ENCODE assay signal across 8 cellular contexts in the genomic region with DNA sequence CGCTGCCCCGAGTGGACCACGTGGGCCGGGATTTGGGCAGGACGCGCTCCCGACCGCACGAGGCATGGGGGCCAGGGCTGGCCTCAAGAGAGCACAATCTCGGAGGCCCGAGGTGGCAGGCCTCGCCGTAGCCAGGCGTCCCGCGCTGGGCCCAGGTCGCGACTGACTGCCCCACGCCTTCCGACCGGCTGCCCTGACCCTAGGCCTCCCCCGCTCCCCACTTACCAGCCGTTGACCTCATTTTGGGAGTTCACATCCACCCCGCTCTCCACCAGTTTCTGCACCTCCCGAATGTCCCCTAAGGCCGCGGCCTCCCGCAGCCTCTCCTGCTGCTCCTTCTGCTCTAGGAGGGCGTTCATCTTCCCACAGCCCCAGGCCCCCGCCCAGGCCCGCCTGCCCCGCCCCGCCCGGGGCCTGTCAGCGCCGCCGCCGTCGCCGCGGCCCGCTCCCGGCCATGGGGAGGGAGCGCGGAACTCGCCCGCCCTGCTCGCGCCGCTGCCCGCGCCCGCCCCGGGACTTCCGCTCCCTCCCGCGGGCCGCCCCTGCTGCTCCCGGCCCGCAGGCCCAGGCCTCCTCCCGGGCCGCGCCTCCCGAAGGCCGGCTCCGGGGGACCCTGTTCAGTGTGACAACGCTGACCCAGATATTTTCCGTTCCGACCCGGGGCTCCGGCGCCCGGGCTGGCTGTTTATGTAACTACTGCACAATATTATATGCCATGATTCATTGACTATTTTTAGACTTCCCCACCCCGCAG. TPM values are rescaled to one million over a fixed set of nuclear protein-coding genes. Genes with fewer than 3 reads are reported as not detected.
DNase-seq lines count a peak whose midpoint lies in the region; ATAC-seq and TF ChIP-seq lines count a peak whose summit lies in the region.

A gene with protein sequence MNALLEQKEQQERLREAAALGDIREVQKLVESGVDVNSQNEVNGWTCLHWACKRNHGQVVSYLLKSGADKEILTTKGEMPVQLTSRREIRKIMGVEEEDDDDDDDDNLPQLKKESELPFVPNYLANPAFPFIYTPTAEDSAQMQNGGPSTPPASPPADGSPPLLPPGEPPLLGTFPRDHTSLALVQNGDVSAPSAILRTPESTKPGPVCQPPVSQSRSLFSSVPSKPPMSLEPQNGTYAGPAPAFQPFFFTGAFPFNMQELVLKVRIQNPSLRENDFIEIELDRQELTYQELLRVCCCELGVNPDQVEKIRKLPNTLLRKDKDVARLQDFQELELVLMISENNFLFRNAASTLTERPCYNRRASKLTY (minus strand): TSS at position 619 of the 754 bp plus-strand sequence. CDS start 260 bp downstream, at position 359.

- no peaks in the 10 kb centered on the region for H3K27me3 ChIP-seq in BLaER1 treated with 17β-estradiol and CSF1 and Interleukin-3, amounts not matched to agents 10 nM and 100 nM

- no peaks in the 10 kb centered on the region for H3K9me3 ChIP-seq in BLaER1 treated with 17β-estradiol and CSF1 and Interleukin-3, amounts not matched to agents 10 nM and 100 nM (replicated peaks in 1 of 11)

- CTCF ChIA-PET in activated CD4-positive, alpha-beta T cell treated with anti-CD3 and anti-CD28 coated beads, Interleukin-2, amount 10 ng/mL, durations not matched to agents 7 days and 5 days (lab: Charles Lee), result interaction anchor here (0.9 to 1.0 kb wide), 2 partner anchors 10 to 310 kb away, joined by 4 read pairs; no protein-coding TSS in a partner anchor

- peak within 1 kb of the TSS; percentile 65 to 86 (median 76) for H3K4me3 ChIP-seq in BLaER1 treated with 17β-estradiol and CSF1 and Interleukin-3, amounts not matched to agents 10 nM and 100 nM
- H3K4me3 ChIP-seq in coronary artery, result peak within 1 kb of the TSS; percentile 90

- DNase-seq in NCI-H526 treated with DMSO at 0.1 percent for 48 hours (lab: John Stamatoyannopoulos, UW), result peak; percentile 89
- peak; percentile 91 for DNase-seq in activated CD4-positive, alpha-beta T cell treated with anti-CD3 and anti-CD28 coated beads, Interleukin-2, amount 10 ng/mL, durations not matched to agents 7 days and 5 days
- peak; percentile 95 for DNase-seq in coronary artery (ENCODE audit: low spot score)
- DNase-seq in left lobe of liver (ENCODE audit: low spot score), result peak; percentile 88
- peak; percentile 91 to 93 for DNase-seq in stimulated activated CD4-positive, alpha-beta T cell treated with anti-CD3 and anti-CD28 coated beads, Interleukin-2, amount 100 ng/mL, for 24 hours

- peaks cover 60% of the 10 kb centered on the region for H3K4me1 Mint-ChIP-seq in activated CD4-positive, alpha-beta T cell treated with anti-CD3 and anti-CD28 coated beads, Interleukin-2, amount 10 ng/mL, durations not matched to agents 7 days and 5 days

- TF ChIP-seq CTCF in coronary artery (IDR thresholded peaks at IDR 0.05), result no peak

- peak; percentile 72 for ATAC-seq in GM19351 (IDR thresholded peaks at IDR 0.05; ENCODE audit: unreplicated experiment)
- peak; percentile 63 for ATAC-seq in HG03520 (IDR thresholded peaks at IDR 0.05; ENCODE audit: unreplicated experiment)
- peak; percentile 83 for ATAC-seq in left lobe of liver

- peak within 1 kb of the TSS; percentile 94 to 98 (median 97) for H3K9ac ChIP-seq in BLaER1 treated with 17β-estradiol and CSF1 and Interleukin-3, amounts not matched to agents 10 nM and 100 nM

- peak within 1 kb of the TSS; percentile 96 for H3K4me3 Mint-ChIP-seq in activated CD4-positive, alpha-beta T cell treated with anti-CD3 and anti-CD28 coated beads, Interleukin-2, amount 10 ng/mL, durations not matched to agents 7 days and 5 days

- peaks cover 2% of the 10 kb centered on the region for H3K27me3 Mint-ChIP-seq in activated CD4-positive, alpha-beta T cell treated with anti-CD3 and anti-CD28 coated beads, Interleukin-2, amount 10 ng/mL, durations not matched to agents 7 days and 5 days

- H3K27ac Mint-ChIP-seq in activated CD4-positive, alpha-beta T cell treated with anti-CD3 and anti-CD28 coated beads, Interleukin-2, amount 10 ng/mL, durations not matched to agents 7 days and 5 days, result peak within 1 kb of the TSS; percentile 97

- POLR2A ChIA-PET in activated CD4-positive, alpha-beta T cell treated with anti-CD3 and anti-CD28 coated beads, Interleukin-2, amount 10 ng/mL, durations not matched to agents 7 days and 5 days (lab: Charles Lee), result no interaction called here

- no peaks in the 10 kb centered on the region for H3K9me3 Mint-ChIP-seq in activated CD4-positive, alpha-beta T cell treated with anti-CD3 and anti-CD28 coated beads, Interleukin-2, amount 10 ng/mL, durations not matched to agents 7 days and 5 days

- peak within 1 kb of the TSS; percentile 77 to 98 (median 93) for H3K4me2 ChIP-seq in BLaER1 treated with 17β-estradiol and CSF1 and Interleukin-3, amounts not matched to agents 10 nM and 100 nM

- peaks cover 46 to 77% (median 64%) of the 10 kb centered on the region in 10 experiments for H3K4me1 ChIP-seq in BLaER1 treated with 17β-estradiol and CSF1 and Interleukin-3, amounts not matched to agents 10 nM and 100 nM

- peaks cover 19% of the 10 kb centered on the region for H3K36me3 Mint-ChIP-seq in activated CD4-positive, alpha-beta T cell treated with anti-CD3 and anti-CD28 coated beads, Interleukin-2, amount 10 ng/mL, durations not matched to agents 7 days and 5 days (ENCODE audit: low read depth)

- H3K27ac ChIP-seq in BLaER1 treated with 17β-estradiol and CSF1 and Interleukin-3, amounts not matched to agents 10 nM and 100 nM, result peak within 1 kb of the TSS; percentile 95 to 99 (median 97)
- H3K27ac ChIP-seq in coronary artery, result peak within 1 kb of the TSS; percentile 87 to 98

- peaks cover 12 to 36% (median 33%) of the 10 kb centered on the region in 11 experiments; a peak in 20 of 22 replicates for H4K20me1 ChIP-seq in BLaER1 treated with 17β-estradiol and CSF1 and Interleukin-3, amounts not matched to agents 10 nM and 100 nM

- peaks cover 12 to 37% (median 33%) of the 10 kb centered on the region in 11 experiments; a peak in 21 of 22 replicates for H3K36me3 ChIP-seq in BLaER1 treated with 17β-estradiol and CSF1 and Interleukin-3, amounts not matched to agents 10 nM and 100 nM

RNA-seq across cellular contexts. Expression of the gene that starts here (rescaled TPM):
- total RNA-seq in activated CD4-positive, alpha-beta T cell treated with anti-CD3 and anti-CD28 coated beads, Interleukin-2, amount 10 ng/mL, durations not matched to agents 7 days and 5 days, result 10 to 100 TPM; 31.1 to 34.2 TPM
- 15.6 TPM for total RNA-seq in left lobe of liver

Comparison
In these comparisons a context has a peak if more than half of its experiments do, and no peak if none do; other contexts are left out.
1. Peak in every context shown above with its lines: DNase-seq, ATAC-seq, H3K4me3 ChIP-seq and H3K27ac ChIP-seq.